Comparison of ENCODE assay signal across 21 cellular contexts in genomic region chr21:36463991-36464390, GRCh38. TPM values are rescaled to one million over a fixed set of nuclear protein-coding genes. Genes with fewer than 3 reads are reported as not detected.
"Had no signal": no experiment of that assay in that cellular context is flagged by ENCODE, and none has a peak within 500 bp of the region (broad histone marks: within the 10 kb centered on the region; RNA-seq: fewer than 3 reads in every experiment).

No MANE protein-coding gene starts in this region.

- H3K4me3 Mint-ChIP-seq: naive thymus-derived CD4-positive, alpha-beta T cell; stimulated activated effector memory CD8-positive, alpha-beta T cell treated with anti-CD3 and anti-CD28 coated beads, Interleukin-12 subunit alpha, Interleukin-12 subunit beta, amount 100 ng/mL, for 72 hours; stimulated activated naive CD8-positive, alpha-beta T cell treated with anti-CD3 and anti-CD28 coated beads, Interleukin-15, Interleukin-2, amounts not matched to agents 100 ng/mL and 50 ng/mL, for 24 hours had no signal

- H3K27ac Mint-ChIP-seq: naive thymus-derived CD4-positive, alpha-beta T cell; stimulated activated naive CD8-positive, alpha-beta T cell treated with anti-CD3 and anti-CD28 coated beads, Interleukin-15, Interleukin-2, amounts not matched to agents 100 ng/mL and 50 ng/mL, for 24 hours had no signal

- H3K36me3 ChIP-seq: neutrophil, tibial artery, upper lobe of left lung, uterus had no signal

- H3K27ac ChIP-seq: coronary artery, dorsolateral prefrontal cortex, hepatocyte, neutrophil, tibial artery, upper lobe of left lung, uterus had no signal

- H3K4me2 ChIP-seq: hepatocyte had no signal

- H3K9me3 ChIP-seq: neutrophil, tibial artery, upper lobe of left lung, uterus had no signal

- H3K4me1 Mint-ChIP-seq: stimulated activated effector memory CD8-positive, alpha-beta T cell treated with anti-CD3 and anti-CD28 coated beads, Interleukin-12 subunit alpha, Interleukin-12 subunit beta, amount 100 ng/mL, for 72 hours had no signal

- FAIRE-seq: small intestine had no signal

- H3K79me2 ChIP-seq: hepatocyte had no signal

- H3K36me3 Mint-ChIP-seq: naive thymus-derived CD4-positive, alpha-beta T cell; stimulated activated effector memory CD8-positive, alpha-beta T cell treated with anti-CD3 and anti-CD28 coated beads, Interleukin-12 subunit alpha, Interleukin-12 subunit beta, amount 100 ng/mL, for 72 hours had no signal

- H3K4me3 ChIP-seq: coronary artery, dorsolateral prefrontal cortex, hepatocyte, tibial artery, upper lobe of left lung, uterus had no signal

- H3K27me3 ChIP-seq: hepatocyte, tibial artery, upper lobe of left lung, uterus had no signal

- DNase-seq: effector CD8-positive, alpha-beta T cell; foreskin melanocyte; head of caudate nucleus; mammary epithelial cell; naive thymus-derived CD4-positive, alpha-beta T cell; small intestine; stimulated activated CD4-positive, alpha-beta T cell treated with anti-CD3 and anti-CD28 coated beads, Interleukin-2, amount 100 ng/mL, for 48 hours; stimulated activated CD8-positive, alpha-beta memory T cell treated with anti-CD3 and anti-CD28 coated beads, Interleukin-4, amount 100 ng/mL, for 48 hours; upper lobe of left lung; uterus had no signal

- ATAC-seq: naive thymus-derived CD4-positive, alpha-beta T cell; stimulated activated effector memory CD8-positive, alpha-beta T cell treated with anti-CD3 and anti-CD28 coated beads, Interleukin-12 subunit alpha, Interleukin-12 subunit beta, amount 100 ng/mL, for 72 hours had no signal

- H2AFZ ChIP-seq: hepatocyte had no signal

- H3K9me3 Mint-ChIP-seq: naive thymus-derived CD4-positive, alpha-beta T cell; stimulated activated effector memory CD8-positive, alpha-beta T cell treated with anti-CD3 and anti-CD28 coated beads, Interleukin-12 subunit alpha, Interleukin-12 subunit beta, amount 100 ng/mL, for 72 hours; stimulated activated naive CD8-positive, alpha-beta T cell treated with anti-CD3 and anti-CD28 coated beads, Interleukin-15, Interleukin-2, amounts not matched to agents 100 ng/mL and 50 ng/mL, for 24 hours had no signal

- H3K4me1 ChIP-seq: tibial artery, upper lobe of left lung, uterus had no signal

RNA-seq across cellular contexts. Expression of gene CLDN14, which starts 15.9 kb away (rescaled TPM):
- total RNA-seq: dorsolateral prefrontal cortex; mammary epithelial cell; mesenteric fat pad; mononuclear cell; naive thymus-derived CD4-positive, alpha-beta T cell; temporal lobe; uterus had no signal
- polyA plus RNA-seq: mammary epithelial cell; naive thymus-derived CD4-positive, alpha-beta T cell; neural cell had no signal
